8 cellular contexts compared by ENCODE assay signal in genomic region chr11:9060700-9061111, GRCh38. TPM values are rescaled to one million over a fixed set of nuclear protein-coding genes. Genes with fewer than 3 reads are reported as not detected.
DNase-seq lines count a peak whose midpoint lies in the region; ATAC-seq and TF ChIP-seq lines count a peak whose summit lies in the region.

No MANE protein-coding gene starts in this region.

- no peak overlapping the region for H3K4me3 ChIP-seq in endodermal cell (ENCODE audit: low read length)

- TF ChIP-seq CTCF in endodermal cell (conservative IDR thresholded peaks at IDR 0.05) = peak; percentile 76

- no peak overlapping the region for H3K9ac ChIP-seq in endodermal cell (ENCODE audit: extremely low read depth, low read length, poor library complexity, severe bottlenecking)

- H3K27me3 ChIP-seq in endodermal cell (ENCODE audit: control insufficient read depth, insufficient read depth, low read length, poor library complexity, severe bottlenecking) = no peaks in the 10 kb centered on the region

- H3K4me1 ChIP-seq in endodermal cell (ENCODE audit: control insufficient read depth, insufficient read depth, low read length) = peaks cover 19% of the 10 kb centered on the region

- DNase-seq in stimulated activated naive CD4-positive, alpha-beta T cell treated with Interleukin-2 at 50 U/mL for 16 hours (lab: John Stamatoyannopoulos, UW) = peak; percentile 43
- DNase-seq in stimulated activated naive CD4-positive, alpha-beta T cell (lab: John Stamatoyannopoulos, UW) = no peak
- DNase-seq in NOMO-1 treated with DMSO at 0.1 percent for 48 hours (lab: John Stamatoyannopoulos, UW; ENCODE audit: unreplicated experiment) (peak; percentile 87), endodermal cell (peak; percentile 75), NCI-H446 treated with DMSO at 0.1 percent for 48 hours (lab: John Stamatoyannopoulos, UW) (no peak), T1000 (lab: John Stamatoyannopoulos, UW) (no peak)
- DNase-seq in effector memory CD8-positive, alpha-beta T cell = no peak

- no peak overlapping the region for H3K27ac Mint-ChIP-seq in endodermal cell
- no peak overlapping the region for H3K27ac Mint-ChIP-seq in effector memory CD8-positive, alpha-beta T cell

- WGBS in endodermal cell (ENCODE audit: insufficient coverage in 1 of 2, insufficient read length in 1 of 2), 2 experiments = 87 to 92% methylated on average over 3 to 4 of the region's 4 CpGs

- ATAC-seq in HG02852 (IDR thresholded peaks at IDR 0.05; ENCODE audit: unreplicated experiment) = peak; percentile 89
- ATAC-seq in effector memory CD8-positive, alpha-beta T cell (replicated peaks) = no peak

- H3K4me1 Mint-ChIP-seq in endodermal cell = peaks cover 8% of the 10 kb centered on the region
- H3K4me1 Mint-ChIP-seq in effector memory CD8-positive, alpha-beta T cell (ENCODE audit: low read depth in 2 of 2) = peaks cover 0 to 7% of the 10 kb centered on the region in 2 donors

- no peaks in the 10 kb centered on the region for H3K36me3 ChIP-seq in endodermal cell (ENCODE audit: control insufficient read depth, insufficient read depth, low read length)

- peaks cover 2% of the 10 kb centered on the region for H3K27me3 Mint-ChIP-seq in endodermal cell (ENCODE audit: insufficient read depth)
- H3K27me3 Mint-ChIP-seq in effector memory CD8-positive, alpha-beta T cell = peaks cover 7 to 38% of the 10 kb centered on the region in 2 donors

- H3K36me3 Mint-ChIP-seq in endodermal cell (ENCODE audit: low read depth) = no peaks in the 10 kb centered on the region
- H3K36me3 Mint-ChIP-seq in effector memory CD8-positive, alpha-beta T cell (ENCODE audit: insufficient read depth) = peaks cover 3% of the 10 kb centered on the region

- no peaks in the 10 kb centered on the region for H3K9me3 ChIP-seq in endodermal cell (ENCODE audit: control insufficient read depth, low read length)

- H3K27ac ChIP-seq in endodermal cell (ENCODE audit: low read depth, low read length) = no peak overlapping the region

- H3K4me3 Mint-ChIP-seq in endodermal cell = no peak overlapping the region
- H3K4me3 Mint-ChIP-seq in effector memory CD8-positive, alpha-beta T cell = no peak overlapping the region

- no peaks in the 10 kb centered on the region for H3K9me3 Mint-ChIP-seq in endodermal cell
- no peaks in the 10 kb centered on the region for H3K9me3 Mint-ChIP-seq in effector memory CD8-positive, alpha-beta T cell

RNA-seq across cellular contexts. Expression of gene SCUBE2, which starts 30.7 kb away (rescaled TPM):
- total RNA-seq in endodermal cell = 1 to 10 TPM; 1.5 to 2.0 TPM
- 12.1 TPM for polyA plus RNA-seq in endodermal cell (2013, experiment 1 of 2)
- polyA plus RNA-seq in endodermal cell (2013, experiment 2 of 2) = 8.9 TPM

RNA-seq across cellular contexts. Expression of gene NRIP3, which starts 56.9 kb away (rescaled TPM):
- 1 to 10 TPM in 1 of 2 donors, under 1 TPM in 1; 0.95 to 1.2 TPM for total RNA-seq in endodermal cell
- polyA plus RNA-seq in endodermal cell (2013, experiment 1 of 2) = 2.6 TPM
- polyA plus RNA-seq in endodermal cell (2013, experiment 2 of 2) = 2.9 TPM

Comparison
In these comparisons a context has a peak if more than half of its experiments do, and no peak if none do; other contexts are left out.
1. DNase-seq: peak in stimulated activated naive CD4-positive, alpha-beta T cell treated with Interleukin-2 at 50 U/mL for 16 hours (single experiment), NOMO-1 treated with DMSO at 0.1 percent for 48 hours (single experiment) and endodermal cell (single experiment); none in stimulated activated naive CD4-positive, alpha-beta T cell (0 of 6), effector memory CD8-positive, alpha-beta T cell (0 of 3), NCI-H446 treated with DMSO at 0.1 percent for 48 hours (single experiment) and T1000 (single experiment).